ENCODE assay signal across 8 cellular contexts in the genomic region with DNA sequence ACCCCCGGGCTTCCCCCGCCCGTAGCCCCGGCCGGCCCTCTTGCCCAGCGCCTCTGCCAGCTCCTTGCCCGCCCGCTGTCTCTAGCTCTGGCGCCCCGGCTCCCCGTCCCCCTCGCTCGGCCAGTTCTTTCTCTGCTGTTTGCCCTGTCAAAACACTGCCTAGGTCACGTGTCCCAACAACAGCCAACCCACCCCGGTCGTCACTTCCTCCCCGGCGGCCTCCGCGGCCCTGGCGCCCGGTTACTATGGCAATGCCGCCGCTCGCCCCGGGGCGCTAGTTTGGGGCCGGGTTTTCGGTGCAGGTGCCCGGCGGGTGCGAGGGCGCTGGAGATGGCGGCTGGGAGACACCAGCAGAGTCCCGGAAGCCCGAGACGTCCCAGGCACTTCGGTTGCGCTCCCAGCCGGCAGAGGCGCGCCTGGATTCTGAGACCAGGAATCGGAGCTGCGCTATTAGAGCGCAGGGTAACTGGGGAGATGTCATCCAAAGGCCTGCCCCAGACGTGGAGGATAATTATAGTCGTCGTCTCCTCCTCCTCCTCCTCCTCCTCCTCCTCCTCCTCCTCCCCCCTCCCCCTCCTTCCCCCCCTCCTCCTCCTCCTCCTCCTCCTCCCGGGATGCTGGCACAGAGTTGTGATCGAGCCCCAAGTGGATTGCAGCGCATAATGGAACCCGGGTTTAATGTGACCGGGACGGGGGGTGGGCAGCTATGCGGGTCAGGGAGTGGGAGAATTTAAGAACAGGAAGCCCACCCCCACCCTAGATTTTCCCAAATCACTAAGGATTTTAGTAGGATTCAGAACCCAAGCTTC. TPM values are rescaled to one million over a fixed set of nuclear protein-coding genes. Genes with fewer than 3 reads are reported as not detected.
DNase-seq lines count a peak whose midpoint lies in the region; ATAC-seq and TF ChIP-seq lines count a peak whose summit lies in the region.

A gene with protein sequence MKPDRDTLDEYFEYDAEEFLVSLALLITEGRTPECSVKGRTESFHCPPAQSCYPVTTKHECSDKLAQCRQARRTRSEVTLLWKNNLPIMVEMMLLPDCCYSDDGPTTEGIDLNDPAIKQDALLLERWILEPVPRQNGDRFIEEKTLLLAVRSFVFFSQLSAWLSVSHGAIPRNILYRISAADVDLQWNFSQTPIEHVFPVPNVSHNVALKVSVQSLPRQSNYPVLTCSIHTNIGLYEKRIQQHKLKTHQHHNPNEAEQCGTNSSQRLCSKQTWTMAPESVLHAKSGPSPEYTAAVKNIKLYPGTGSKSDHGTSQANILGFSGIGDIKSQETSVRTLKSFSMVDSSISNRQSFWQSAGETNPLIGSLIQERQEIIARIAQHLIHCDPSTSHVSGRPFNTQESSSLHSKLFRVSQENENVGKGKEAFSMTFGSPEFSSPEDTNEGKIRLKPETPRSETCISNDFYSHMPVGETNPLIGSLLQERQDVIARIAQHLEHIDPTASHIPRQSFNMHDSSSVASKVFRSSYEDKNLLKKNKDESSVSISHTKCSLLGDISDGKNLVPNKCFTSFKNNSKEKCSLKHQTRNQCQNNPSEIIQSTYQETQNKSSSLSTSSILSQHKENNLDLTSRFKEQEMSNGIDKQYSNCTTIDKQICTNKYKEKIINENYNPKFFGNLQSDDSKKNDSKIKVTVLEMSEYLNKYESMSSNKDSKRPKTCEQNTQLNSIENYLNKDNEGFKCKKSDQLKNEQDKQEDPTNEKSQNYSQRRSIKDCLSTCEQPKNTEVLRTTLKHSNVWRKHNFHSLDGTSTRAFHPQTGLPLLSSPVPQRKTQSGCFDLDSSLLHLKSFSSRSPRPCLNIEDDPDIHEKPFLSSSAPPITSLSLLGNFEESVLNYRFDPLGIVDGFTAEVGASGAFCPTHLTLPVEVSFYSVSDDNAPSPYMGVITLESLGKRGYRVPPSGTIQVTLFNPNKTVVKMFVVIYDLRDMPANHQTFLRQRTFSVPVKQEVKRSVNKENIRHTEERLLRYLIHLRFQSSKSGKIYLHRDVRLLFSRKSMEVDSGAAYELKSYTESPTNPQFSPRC (minus strand): TSS at position 157 of the 809 bp plus-strand sequence. CDS start 1,367 bp downstream, outside the sequence.

- H3K36me3 Mint-ChIP-seq in activated naive CD8-positive, alpha-beta T cell = peaks cover 4% of the 10 kb centered on the region

- 1 to 2% methylated on average over 26 to 52 of the region's 55 CpGs for WGBS in testis, 2 donors

- H3K27me3 ChIP-seq in osteoblast (ENCODE audit: insufficient read depth, low read length) = peaks cover 16% of the 10 kb centered on the region
- no peaks in the 10 kb centered on the region for H3K27me3 ChIP-seq in testis

- no peak for TF ChIP-seq CTCF in osteoblast (IDR thresholded peaks at IDR 0.05; ENCODE audit: extremely low read depth, low read depth, low read length)
- TF ChIP-seq CTCF in testis (IDR thresholded peaks at IDR 0.05) = peak in 1 of 3 experiments; percentile 27

- peak within 1 kb of the TSS; percentile 97 for H3K4me2 ChIP-seq in osteoblast (ENCODE audit: insufficient read depth, low read length)

- H3K4me3 ChIP-seq in GM08714 (ENCODE audit: low read length) = peak within 1 kb of the TSS; percentile 81
- H3K4me3 ChIP-seq in osteoblast (ENCODE audit: insufficient read depth, low read length) = peak within 1 kb of the TSS; percentile 87
- H3K4me3 ChIP-seq in testis = peak within 1 kb of the TSS; percentile 89 to 98

- DNase-seq in NCI-H1092 (lab: John Stamatoyannopoulos, UW) (peak; percentile 79), SKM-1 treated with dmso at 0.1 percent for 144 hours (lab: John Stamatoyannopoulos, UW; ENCODE audit: unreplicated experiment) (peak; percentile 85), glomerular visceral epithelial cell (ENCODE audit: extremely low spot score) (peak; percentile 87), osteoblast (ENCODE audit: insufficient read length, low spot score, missing footprints) (peak; percentile 98), testis (peak; percentile 96)

- H2AFZ ChIP-seq in osteoblast (ENCODE audit: low read length) = peak within 1 kb of the TSS; percentile 92

- intact Hi-C loops in testis (cut with DNase I; ENCODE audit: low total_unique reads) = no loop called here

- H3K4me1 Mint-ChIP-seq in activated naive CD8-positive, alpha-beta T cell (ENCODE audit: low read depth) = peaks cover 58% of the 10 kb centered on the region

- H3K27me3 Mint-ChIP-seq in activated naive CD8-positive, alpha-beta T cell = no peaks in the 10 kb centered on the region

- H3K79me2 ChIP-seq in osteoblast (ENCODE audit: insufficient read depth, low read length) = peaks cover 31% of the 10 kb centered on the region

- ATAC-seq in HG02571 (IDR thresholded peaks at IDR 0.05; ENCODE audit: unreplicated experiment) = peak; percentile 69

- peaks cover 17% of the 10 kb centered on the region for H3K36me3 ChIP-seq in osteoblast (ENCODE audit: insufficient read depth, low read length)
- H3K36me3 ChIP-seq in testis (ENCODE audit: low read depth, missing control alignments) = no peaks in the 10 kb centered on the region

- no peaks in the 10 kb centered on the region for H3K9me3 ChIP-seq in osteoblast (ENCODE audit: low read depth, low read length)
- no peaks in the 10 kb centered on the region for H3K9me3 ChIP-seq in testis

- H3K4me1 ChIP-seq in osteoblast (ENCODE audit: insufficient read depth, low read length) (peaks cover 17% of the 10 kb centered on the region), testis (peaks cover 16% of the 10 kb centered on the region)

- H3K27ac ChIP-seq in osteoblast (ENCODE audit: low read depth, low read length) (peak within 1 kb of the TSS; percentile 81), testis (peak within 1 kb of the TSS; percentile 96 to 97)

- H3K27ac Mint-ChIP-seq in activated naive CD8-positive, alpha-beta T cell = peak within 1 kb of the TSS; percentile 97

- TF ChIP-seq POLR2A in testis (IDR thresholded peaks at IDR 0.05) = peak; percentile 74

- H4K20me1 ChIP-seq in osteoblast (ENCODE audit: insufficient read depth, low read length) = no peaks in the 10 kb centered on the region

- no peaks in the 10 kb centered on the region for H3K9me3 Mint-ChIP-seq in activated naive CD8-positive, alpha-beta T cell (ENCODE audit: low read depth)

- H3K4me3 Mint-ChIP-seq in activated naive CD8-positive, alpha-beta T cell = peak within 1 kb of the TSS; percentile 98

RNA-seq across cellular contexts. Expression of the gene that starts here (rescaled TPM):
- 34.4 and 47.4 TPM in 2 replicates for total RNA-seq in osteoblast
- total RNA-seq in testis = 100 to 1,000 TPM; 128 to 129 TPM
- 37.9 TPM for polyA plus RNA-seq in testis (ENCODE audit: insufficient read depth, low read depth, low replicate concordance)

Comparison
In these comparisons a context has a peak if more than half of its experiments do, and no peak if none do; other contexts are left out.
1. Peak in every context shown above with its lines: DNase-seq, ATAC-seq, H3K4me3 ChIP-seq and H3K27ac ChIP-seq.